1 cellular context compared by ENCODE assay signal in genomic region chr21:43290529-43291346, GRCh38.
TF ChIP-seq lines count a peak whose summit lies in the region.

No MANE protein-coding gene starts in this region.

TF ChIP-seq in HCT116, 20 proteins besides CTCF, POLR2A, EP300 and RAD21:
- TF ChIP-seq REST (IDR thresholded peaks at IDR 0.05; ENCODE audit: low read depth) (0 out of 2 replicates have a peak, but pooled peaks have one; percentile 7), SRF (IDR thresholded peaks at IDR 0.05; ENCODE audit: low read depth) (no peak), ZFX (IDR thresholded peaks at IDR 0.05) (no peak), ZNF274 (IDR thresholded peaks at IDR 0.05; ENCODE audit: low read depth, low read length) (no peak)
